In genomic region chr2:111702119-111702808, GRCh38 we compare ENCODE assay signal across 1 cellular context.
TF ChIP-seq lines count a peak whose summit lies in the region.

No MANE protein-coding gene starts in this region.

TF ChIP-seq in K562, 482 proteins besides CTCF, POLR2A, EP300 and RAD21 (continued from another document and continues in another):
- TF ChIP-seq ILK (tag; IDR thresholded peaks at IDR 0.05; ENCODE audit: borderline replicate concordance, low read depth): no peak
- no peak for TF ChIP-seq MIER1 (IDR thresholded peaks at IDR 0.05; ENCODE audit: low read depth)
- no peak for TF ChIP-seq NONO (IDR thresholded peaks at IDR 0.05; ENCODE audit: low read depth in 2 of 2, low read length in 1 of 2)
- TF ChIP-seq, protein P1, sequence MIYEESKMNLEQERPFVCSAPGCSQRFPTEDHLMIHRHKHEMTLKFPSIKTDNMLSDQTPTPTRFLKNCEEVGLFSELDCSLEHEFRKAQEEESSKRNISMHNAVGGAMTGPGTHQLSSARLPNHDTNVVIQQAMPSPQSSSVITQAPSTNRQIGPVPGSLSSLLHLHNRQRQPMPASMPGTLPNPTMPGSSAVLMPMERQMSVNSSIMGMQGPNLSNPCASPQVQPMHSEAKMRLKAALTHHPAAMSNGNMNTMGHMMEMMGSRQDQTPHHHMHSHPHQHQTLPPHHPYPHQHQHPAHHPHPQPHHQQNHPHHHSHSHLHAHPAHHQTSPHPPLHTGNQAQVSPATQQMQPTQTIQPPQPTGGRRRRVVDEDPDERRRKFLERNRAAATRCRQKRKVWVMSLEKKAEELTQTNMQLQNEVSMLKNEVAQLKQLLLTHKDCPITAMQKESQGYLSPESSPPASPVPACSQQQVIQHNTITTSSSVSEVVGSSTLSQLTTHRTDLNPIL (CRISPR knock-in tag; IDR thresholded peaks at IDR 0.05): no peak
- TF ChIP-seq MEF2D (tag; conservative IDR thresholded peaks at IDR 0.05; ENCODE audit: low read depth): 0 out of 2 replicates have a peak, but pooled peaks have one; percentile 19
- peak; percentile 73; the same call in 1 of the 2 replicates for TF ChIP-seq XRCC5 (IDR thresholded peaks at IDR 0.05; ENCODE audit: low read depth, low read length)
- peak; percentile 81 for TF ChIP-seq STAG1 (CRISPR knock-in tag; IDR thresholded peaks at IDR 0.05; ENCODE audit: borderline replicate concordance)
- TF ChIP-seq, protein P2, sequence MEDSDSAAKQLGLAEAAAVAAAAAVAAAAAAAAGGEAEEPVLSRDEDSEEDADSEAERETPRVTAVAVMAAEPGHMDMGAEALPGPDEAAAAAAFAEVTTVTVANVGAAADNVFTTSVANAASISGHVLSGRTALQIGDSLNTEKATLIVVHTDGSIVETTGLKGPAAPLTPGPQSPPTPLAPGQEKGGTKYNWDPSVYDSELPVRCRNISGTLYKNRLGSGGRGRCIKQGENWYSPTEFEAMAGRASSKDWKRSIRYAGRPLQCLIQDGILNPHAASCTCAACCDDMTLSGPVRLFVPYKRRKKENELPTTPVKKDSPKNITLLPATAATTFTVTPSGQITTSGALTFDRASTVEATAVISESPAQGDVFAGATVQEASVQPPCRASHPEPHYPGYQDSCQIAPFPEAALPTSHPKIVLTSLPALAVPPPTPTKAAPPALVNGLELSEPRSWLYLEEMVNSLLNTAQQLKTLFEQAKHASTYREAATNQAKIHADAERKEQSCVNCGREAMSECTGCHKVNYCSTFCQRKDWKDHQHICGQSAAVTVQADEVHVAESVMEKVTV (CRISPR knock-in tag; IDR thresholded peaks at IDR 0.05): peak; percentile 75
- TF ChIP-seq, protein P3, sequence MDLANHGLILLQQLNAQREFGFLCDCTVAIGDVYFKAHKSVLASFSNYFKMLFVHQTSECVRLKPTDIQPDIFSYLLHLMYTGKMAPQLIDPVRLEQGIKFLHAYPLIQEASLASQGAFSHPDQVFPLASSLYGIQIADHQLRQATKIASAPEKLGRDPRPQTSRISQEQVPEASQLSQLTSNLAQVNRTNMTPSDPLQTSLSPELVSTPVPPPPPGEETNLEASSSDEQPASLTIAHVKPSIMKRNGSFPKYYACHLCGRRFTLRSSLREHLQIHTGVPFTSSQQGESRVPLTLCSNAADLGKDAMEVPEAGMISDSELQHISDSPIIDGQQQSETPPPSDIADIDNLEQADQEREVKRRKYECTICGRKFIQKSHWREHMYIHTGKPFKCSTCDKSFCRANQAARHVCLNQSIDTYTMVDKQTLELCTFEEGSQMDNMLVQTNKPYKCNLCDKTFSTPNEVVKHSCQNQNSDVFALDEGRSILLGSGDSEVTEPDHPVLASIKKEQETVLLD (IDR thresholded peaks at IDR 0.05): no peak
- no peak; the same call in 1 of the 2 replicates for TF ChIP-seq VEZF1 (CRISPR knock-in tag; IDR thresholded peaks at IDR 0.05)
- TF ChIP-seq THRAP3 (IDR thresholded peaks at IDR 0.05; ENCODE audit: borderline replicate concordance): no peak
- TF ChIP-seq ESRRA (IDR thresholded peaks at IDR 0.05; ENCODE audit: borderline replicate concordance, low read depth): 0 out of 2 replicates have a peak, but pooled peaks have one; percentile 40
- TF ChIP-seq PBX2 (CRISPR knock-in tag; IDR thresholded peaks at IDR 0.05; ENCODE audit: low read depth): no peak
- no peak for TF ChIP-seq PBX2 (tag; conservative IDR thresholded peaks at IDR 0.05; ENCODE audit: low read depth)
- 0 out of 2 replicates have a peak, but pooled peaks have one; percentile 9 for TF ChIP-seq EGR1 (conservative IDR thresholded peaks at IDR 0.05)
- 0 out of 2 replicates have a peak, but pooled peaks have one; percentile 23 for TF ChIP-seq ZNF175 (CRISPR knock-in tag; IDR thresholded peaks at IDR 0.05; ENCODE audit: low read depth)
- no peak for TF ChIP-seq MLLT1 (IDR thresholded peaks at IDR 0.05)
- TF ChIP-seq ZNF277 (CRISPR knock-in tag; IDR thresholded peaks at IDR 0.05; ENCODE audit: borderline replicate concordance): no peak
- 0 out of 2 replicates have a peak, but pooled peaks have one; percentile 63 for TF ChIP-seq HDGF (IDR thresholded peaks at IDR 0.05)
- TF ChIP-seq TEAD1 (CRISPR knock-in tag; IDR thresholded peaks at IDR 0.05): peak in 1 of 2 experiments; percentile 63; a peak in 1 of 4 replicates
- TF ChIP-seq, protein P4, sequence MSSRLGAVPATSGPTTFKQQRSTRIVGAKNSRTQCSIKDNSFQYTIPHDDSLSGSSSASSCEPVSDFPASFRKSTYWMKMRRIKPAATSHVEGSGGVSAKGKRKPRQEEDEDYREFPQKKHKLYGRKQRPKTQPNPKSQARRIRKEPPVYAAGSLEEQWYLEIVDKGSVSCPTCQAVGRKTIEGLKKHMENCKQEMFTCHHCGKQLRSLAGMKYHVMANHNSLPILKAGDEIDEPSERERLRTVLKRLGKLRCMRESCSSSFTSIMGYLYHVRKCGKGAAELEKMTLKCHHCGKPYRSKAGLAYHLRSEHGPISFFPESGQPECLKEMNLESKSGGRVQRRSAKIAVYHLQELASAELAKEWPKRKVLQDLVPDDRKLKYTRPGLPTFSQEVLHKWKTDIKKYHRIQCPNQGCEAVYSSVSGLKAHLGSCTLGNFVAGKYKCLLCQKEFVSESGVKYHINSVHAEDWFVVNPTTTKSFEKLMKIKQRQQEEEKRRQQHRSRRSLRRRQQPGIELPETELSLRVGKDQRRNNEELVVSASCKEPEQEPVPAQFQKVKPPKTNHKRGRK (tag; IDR thresholded peaks at IDR 0.05): no peak
- TF ChIP-seq NFIX (CRISPR knock-in tag; IDR thresholded peaks at IDR 0.05; ENCODE audit: low read depth): no peak
- TF ChIP-seq HOMEZ (CRISPR knock-in tag; IDR thresholded peaks at IDR 0.05): no peak
- TF ChIP-seq EHMT2 (IDR thresholded peaks at IDR 0.05): peak; percentile 74; the same call in 1 of the 2 replicates
- TF ChIP-seq TFAP4 (CRISPR knock-in tag; IDR thresholded peaks at IDR 0.05; ENCODE audit: borderline replicate concordance): peak; percentile 61
- TF ChIP-seq BRD9 (IDR thresholded peaks at IDR 0.05; ENCODE audit: low read depth, partially characterized antibody): peak; percentile 60
- TF ChIP-seq TEAD4 (IDR thresholded peaks at IDR 0.05; ENCODE audit: low read length): no peak
- no peak for TF ChIP-seq TEAD4 (CRISPR knock-in tag; IDR thresholded peaks at IDR 0.05; ENCODE audit: borderline replicate concordance)
- no peak for TF ChIP-seq MBD2 (IDR thresholded peaks at IDR 0.05; ENCODE audit: borderline replicate concordance, low read depth)
- 0 out of 2 replicates have a peak, but pooled peaks have one; percentile 37 for TF ChIP-seq FOXP1 (CRISPR knock-in tag; IDR thresholded peaks at IDR 0.05)
- 0 out of 4 replicates have a peak, but pooled peaks of 1 of the 2 experiments have one; percentile 42 for TF ChIP-seq ARNT (IDR thresholded peaks at IDR 0.05)
- TF ChIP-seq, protein P5, sequence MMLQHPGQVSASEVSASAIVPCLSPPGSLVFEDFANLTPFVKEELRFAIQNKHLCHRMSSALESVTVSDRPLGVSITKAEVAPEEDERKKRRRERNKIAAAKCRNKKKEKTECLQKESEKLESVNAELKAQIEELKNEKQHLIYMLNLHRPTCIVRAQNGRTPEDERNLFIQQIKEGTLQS (IDR thresholded peaks at IDR 0.05): no peak
- TF ChIP-seq, protein P5 (CRISPR knock-in tag; conservative IDR thresholded peaks at IDR 0.05): 0 out of 2 replicates have a peak, but pooled peaks have one; percentile 37
- no peak for TF ChIP-seq ZNF408 (CRISPR knock-in tag; IDR thresholded peaks at IDR 0.05; ENCODE audit: low read depth)
- TF ChIP-seq ELF1 (tag; IDR thresholded peaks at IDR 0.05): no peak
- TF ChIP-seq, protein P6, sequence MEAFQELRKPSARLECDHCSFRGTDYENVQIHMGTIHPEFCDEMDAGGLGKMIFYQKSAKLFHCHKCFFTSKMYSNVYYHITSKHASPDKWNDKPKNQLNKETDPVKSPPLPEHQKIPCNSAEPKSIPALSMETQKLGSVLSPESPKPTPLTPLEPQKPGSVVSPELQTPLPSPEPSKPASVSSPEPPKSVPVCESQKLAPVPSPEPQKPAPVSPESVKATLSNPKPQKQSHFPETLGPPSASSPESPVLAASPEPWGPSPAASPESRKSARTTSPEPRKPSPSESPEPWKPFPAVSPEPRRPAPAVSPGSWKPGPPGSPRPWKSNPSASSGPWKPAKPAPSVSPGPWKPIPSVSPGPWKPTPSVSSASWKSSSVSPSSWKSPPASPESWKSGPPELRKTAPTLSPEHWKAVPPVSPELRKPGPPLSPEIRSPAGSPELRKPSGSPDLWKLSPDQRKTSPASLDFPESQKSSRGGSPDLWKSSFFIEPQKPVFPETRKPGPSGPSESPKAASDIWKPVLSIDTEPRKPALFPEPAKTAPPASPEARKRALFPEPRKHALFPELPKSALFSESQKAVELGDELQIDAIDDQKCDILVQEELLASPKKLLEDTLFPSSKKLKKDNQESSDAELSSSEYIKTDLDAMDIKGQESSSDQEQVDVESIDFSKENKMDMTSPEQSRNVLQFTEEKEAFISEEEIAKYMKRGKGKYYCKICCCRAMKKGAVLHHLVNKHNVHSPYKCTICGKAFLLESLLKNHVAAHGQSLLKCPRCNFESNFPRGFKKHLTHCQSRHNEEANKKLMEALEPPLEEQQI (IDR thresholded peaks at IDR 0.05): no peak
- no peak for TF ChIP-seq CEBPG (CRISPR knock-in tag; IDR thresholded peaks at IDR 0.05)
- no peak for TF ChIP-seq CEBPG (tag; conservative IDR thresholded peaks at IDR 0.05 in 1 of 2, IDR thresholded peaks at IDR 0.05 in 1 of 2)
